Comparison of ENCODE assay signal across 27 cellular contexts in the genomic region with DNA sequence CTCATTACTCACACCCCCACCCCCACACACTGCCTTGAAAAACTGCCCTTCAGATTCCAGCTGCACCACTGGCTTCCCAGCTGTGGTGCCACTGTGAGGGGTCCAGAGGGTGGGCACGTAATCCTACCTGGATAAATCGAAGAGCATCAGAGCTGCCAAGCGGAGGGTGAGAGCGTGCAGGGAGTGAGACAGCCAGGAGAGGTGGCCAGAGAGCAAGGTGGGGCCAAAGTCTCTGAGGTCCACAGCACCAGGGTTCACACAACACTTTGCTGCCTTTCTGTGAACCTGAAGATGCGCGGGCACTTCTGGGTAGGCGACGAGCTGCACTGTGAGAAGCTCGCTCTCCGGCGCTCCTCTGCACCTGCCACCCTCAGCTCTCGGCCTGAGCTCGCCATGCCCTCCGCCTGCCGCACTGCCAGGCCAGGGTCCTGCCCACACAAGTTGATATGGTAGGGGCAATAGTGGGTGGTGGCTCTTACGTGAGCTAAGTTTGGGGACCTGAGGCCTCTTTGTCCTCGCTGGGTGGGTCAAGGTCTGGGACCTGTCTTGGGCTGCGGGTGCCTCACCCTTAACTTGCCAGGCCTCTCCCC.
"Had no signal": no experiment of that assay in that cellular context is flagged by ENCODE, and none has a peak within 500 bp of the region (broad histone marks: within the 10 kb centered on the region; RNA-seq: fewer than 3 reads in every experiment).

No MANE protein-coding gene starts in this region.

- H3K27me3 Mint-ChIP-seq: activated CD8-positive, alpha-beta memory T cell treated with anti-CD3 and anti-CD28 coated beads, Interleukin-2, amount 10 ng/mL, durations not matched to agents 7 days and 5 days had no signal

- H3K9me3 Mint-ChIP-seq: activated naive CD4-positive, alpha-beta T cell treated with anti-CD3 and anti-CD28 coated beads, Interleukin-2, amount 50 U/mL, for 72 hours; activated T-cell treated with anti-CD3 and anti-CD28 coated beads, Interleukin-2, amount 50 U/mL, for 72 hours; central memory CD8-positive, alpha-beta T cell; natural killer cell treated with Interleukin-12 subunit alpha and Interleukin-12 subunit beta and Interleukin-15 and Interleukin-18, amount 100 ng/mL, for 72 hours; stimulated activated effector memory CD8-positive, alpha-beta T cell treated with anti-CD3 and anti-CD28 coated beads, Interleukin-12 subunit alpha, Interleukin-12 subunit beta, amount 100 ng/mL, for 72 hours had no signal

- H3K4me1 Mint-ChIP-seq: activated CD8-positive, alpha-beta memory T cell treated with anti-CD3 and anti-CD28 coated beads, Interleukin-2, amount 10 ng/mL, durations not matched to agents 7 days and 5 days; central memory CD8-positive, alpha-beta T cell; stimulated activated effector memory CD8-positive, alpha-beta T cell treated with anti-CD3 and anti-CD28 coated beads, Interleukin-12 subunit alpha, Interleukin-12 subunit beta, amount 100 ng/mL, for 72 hours had no signal

- H3K36me3 Mint-ChIP-seq: activated CD8-positive, alpha-beta memory T cell treated with anti-CD3 and anti-CD28 coated beads, Interleukin-2, amount 10 ng/mL, durations not matched to agents 7 days and 5 days; natural killer cell treated with Interleukin-12 subunit alpha and Interleukin-12 subunit beta and Interleukin-15 and Interleukin-18, amount 100 ng/mL, for 72 hours; stimulated activated effector memory CD8-positive, alpha-beta T cell treated with anti-CD3 and anti-CD28 coated beads, Interleukin-12 subunit alpha, Interleukin-12 subunit beta, amount 100 ng/mL, for 72 hours had no signal

- H3K27me3 ChIP-seq: thyroid gland had no signal

- H3K4me3 ChIP-seq: gastroesophageal sphincter, lower lobe of right lung, mucosa of descending colon, prostate gland, sigmoid colon, stomach, thyroid gland had no signal

- H3K27ac ChIP-seq: gastroesophageal sphincter, lower lobe of right lung, neutrophil, prostate gland, sigmoid colon, stomach, thyroid gland, VCaP had no signal

- H3K27ac Mint-ChIP-seq: activated CD8-positive, alpha-beta memory T cell treated with anti-CD3 and anti-CD28 coated beads, Interleukin-2, amount 10 ng/mL, durations not matched to agents 7 days and 5 days; activated CD8-positive, alpha-beta T cell treated with anti-CD3 and anti-CD28 coated beads, Interleukin-2, amount 10 ng/mL, durations not matched to agents 7 days and 5 days; activated naive CD4-positive, alpha-beta T cell treated with anti-CD3 and anti-CD28 coated beads, Interleukin-2, amount 50 U/mL, for 72 hours; activated T-cell treated with anti-CD3 and anti-CD28 coated beads, Interleukin-2, amount 50 U/mL, for 72 hours; natural killer cell treated with Interleukin-12 subunit alpha and Interleukin-12 subunit beta and Interleukin-15 and Interleukin-18, amount 100 ng/mL, for 72 hours; stimulated activated effector memory CD8-positive, alpha-beta T cell treated with anti-CD3 and anti-CD28 coated beads, Interleukin-12 subunit alpha, Interleukin-12 subunit beta, amount 100 ng/mL, for 72 hours had no signal

- H3K4me1 ChIP-seq: gastroesophageal sphincter, lower lobe of right lung, prostate gland, sigmoid colon, stomach, thyroid gland had no signal

- H3K36me3 ChIP-seq: gastroesophageal sphincter, lower lobe of right lung, neutrophil, prostate gland, sigmoid colon, stomach, thyroid gland had no signal

- DNase-seq: activated CD4-positive, alpha-beta T cell treated with anti-CD3 and anti-CD28 coated beads, Interleukin-2, amount 50 U/mL, for 1 hour; activated CD8-positive, alpha-beta memory T cell treated with anti-CD3 and anti-CD28 coated beads, Interleukin-2, amount 10 ng/mL, durations not matched to agents 7 days and 5 days; activated CD8-positive, alpha-beta T cell treated with anti-CD3 and anti-CD28 coated beads, Interleukin-2, amount 10 ng/mL, durations not matched to agents 7 days and 5 days; activated naive CD4-positive, alpha-beta T cell; activated T-cell treated with anti-CD3 and anti-CD28 coated beads, Interleukin-2, amount 50 U/mL, for 72 hours; dermis blood vessel endothelial cell; effector CD4-positive, alpha-beta T cell; hippocampal formation; kidney; left colon; lower lobe of right lung; mesendoderm; mucosa of descending colon; retina; sigmoid colon; small intestine; stimulated activated CD4-positive, alpha-beta T cell treated with anti-CD3 and anti-CD28 coated beads, Interleukin-4, amount 100 ng/mL, for 24 hours; stomach; thyroid gland had no signal

- ATAC-seq: activated CD8-positive, alpha-beta memory T cell treated with anti-CD3 and anti-CD28 coated beads, Interleukin-2, amount 10 ng/mL, durations not matched to agents 7 days and 5 days; activated CD8-positive, alpha-beta T cell treated with anti-CD3 and anti-CD28 coated beads, Interleukin-2, amount 10 ng/mL, durations not matched to agents 7 days and 5 days; activated naive CD4-positive, alpha-beta T cell treated with anti-CD3 and anti-CD28 coated beads, Interleukin-2, amount 50 U/mL, for 72 hours; activated T-cell treated with anti-CD3 and anti-CD28 coated beads, Interleukin-2, amount 50 U/mL, for 72 hours; gastroesophageal sphincter; left colon; lower lobe of right lung; mucosa of descending colon; natural killer cell treated with Interleukin-12 subunit alpha and Interleukin-12 subunit beta and Interleukin-15 and Interleukin-18, amount 100 ng/mL, for 72 hours; stimulated activated effector memory CD8-positive, alpha-beta T cell treated with anti-CD3 and anti-CD28 coated beads, Interleukin-12 subunit alpha, Interleukin-12 subunit beta, amount 100 ng/mL, for 72 hours had no signal

- H3K4me3 Mint-ChIP-seq: activated CD8-positive, alpha-beta memory T cell treated with anti-CD3 and anti-CD28 coated beads, Interleukin-2, amount 10 ng/mL, durations not matched to agents 7 days and 5 days; activated CD8-positive, alpha-beta T cell treated with anti-CD3 and anti-CD28 coated beads, Interleukin-2, amount 10 ng/mL, durations not matched to agents 7 days and 5 days; activated T-cell treated with anti-CD3 and anti-CD28 coated beads, Interleukin-2, amount 50 U/mL, for 72 hours; central memory CD8-positive, alpha-beta T cell; natural killer cell treated with Interleukin-12 subunit alpha and Interleukin-12 subunit beta and Interleukin-15 and Interleukin-18, amount 100 ng/mL, for 72 hours; stimulated activated effector memory CD8-positive, alpha-beta T cell treated with anti-CD3 and anti-CD28 coated beads, Interleukin-12 subunit alpha, Interleukin-12 subunit beta, amount 100 ng/mL, for 72 hours had no signal

- H3K9me3 ChIP-seq: gastroesophageal sphincter, lower lobe of right lung, mucosa of descending colon, neutrophil, prostate gland, sigmoid colon, stomach, thyroid gland had no signal
